In genomic region chr2:212109792-212110680, GRCh38 we compare ENCODE assay signal across 19 cellular contexts.
"Had no signal": no experiment of that assay in that cellular context is flagged by ENCODE, and none has a peak within 500 bp of the region (broad histone marks: within the 10 kb centered on the region; RNA-seq: fewer than 3 reads in every experiment).

No MANE protein-coding gene starts in this region.

- H3K4me1 ChIP-seq: esophagus muscularis mucosa, gastroesophageal sphincter, heart left ventricle, SJSA1, upper lobe of right lung had no signal

- H3K36me3 Mint-ChIP-seq: stimulated activated naive B cell treated with anti-CD40 and anti-IgM and Interleukin-4, amounts not matched to agents 10 μg/mL and 1 μg/mL and 100 μg/mL, for 72 hours had no signal

- H3K4me3 ChIP-seq: coronary artery, esophagus muscularis mucosa, gastroesophageal sphincter, heart left ventricle, SJSA1, upper lobe of right lung had no signal

- DNase-seq: activated CD4-positive, alpha-beta T cell treated with anti-CD3 and anti-CD28 coated beads, Interleukin-2, amount 50 U/mL, for 48 hours; activated naive CD4-positive, alpha-beta T cell treated with anti-CD3 and anti-CD28 coated beads for 36 hours; activated naive CD8-positive, alpha-beta T cell treated with anti-CD3 and anti-CD28 coated beads, Interleukin-2, amount 50 U/mL, for 24 hours; activated T-cell treated with anti-CD3 and anti-CD28 coated beads for 4 hours; brain microvascular endothelial cell; central memory CD4-positive, alpha-beta T cell; effector CD4-positive, alpha-beta T cell; heart left ventricle; mammary epithelial cell; stimulated activated naive B cell treated with anti-CD40 and anti-IgM and Interleukin-4, amounts not matched to agents 10 μg/mL and 1 μg/mL and 100 μg/mL, for 72 hours; T-helper 17 cell; upper lobe of right lung; WERI-Rb-1 had no signal

- H3K4me1 Mint-ChIP-seq: activated naive CD8-positive, alpha-beta T cell treated with anti-CD3 and anti-CD28 coated beads, Interleukin-2, amount 50 U/mL, for 24 hours; stimulated activated naive B cell treated with anti-CD40 and anti-IgM and Interleukin-4, amounts not matched to agents 10 μg/mL and 1 μg/mL and 100 μg/mL, for 72 hours; T-helper 17 cell had no signal

- H3K4me3 Mint-ChIP-seq: activated naive CD4-positive, alpha-beta T cell treated with anti-CD3 and anti-CD28 coated beads for 36 hours; activated naive CD8-positive, alpha-beta T cell treated with anti-CD3 and anti-CD28 coated beads, Interleukin-2, amount 50 U/mL, for 24 hours; neural crest cell; stimulated activated naive B cell treated with anti-CD40 and anti-IgM and Interleukin-4, amounts not matched to agents 10 μg/mL and 1 μg/mL and 100 μg/mL, for 72 hours; T-helper 17 cell had no signal

- H3K27me3 Mint-ChIP-seq: stimulated activated naive B cell treated with anti-CD40 and anti-IgM and Interleukin-4, amounts not matched to agents 10 μg/mL and 1 μg/mL and 100 μg/mL, for 72 hours; T-helper 17 cell had no signal

- ATAC-seq: activated naive CD8-positive, alpha-beta T cell treated with anti-CD3 and anti-CD28 coated beads, Interleukin-2, amount 50 U/mL, for 24 hours; gastroesophageal sphincter; heart left ventricle; left lobe of liver; stimulated activated naive B cell treated with anti-CD40 and anti-IgM and Interleukin-4, amounts not matched to agents 10 μg/mL and 1 μg/mL and 100 μg/mL, for 72 hours; T-helper 17 cell had no signal

- H3K27me3 ChIP-seq: brain microvascular endothelial cell, esophagus muscularis mucosa, gastroesophageal sphincter, heart left ventricle, SJSA1, upper lobe of right lung had no signal

- H3K9me3 ChIP-seq: esophagus muscularis mucosa, gastroesophageal sphincter, heart left ventricle, SJSA1, upper lobe of right lung had no signal

- H3K36me3 ChIP-seq: brain microvascular endothelial cell, esophagus muscularis mucosa, gastroesophageal sphincter, heart left ventricle, SJSA1, upper lobe of right lung, WERI-Rb-1 had no signal

- H3K27ac Mint-ChIP-seq: activated naive CD4-positive, alpha-beta T cell treated with anti-CD3 and anti-CD28 coated beads for 36 hours; activated naive CD8-positive, alpha-beta T cell treated with anti-CD3 and anti-CD28 coated beads, Interleukin-2, amount 50 U/mL, for 24 hours; stimulated activated naive B cell treated with anti-CD40 and anti-IgM and Interleukin-4, amounts not matched to agents 10 μg/mL and 1 μg/mL and 100 μg/mL, for 72 hours; T-helper 17 cell had no signal

- H3K27ac ChIP-seq: brain microvascular endothelial cell, coronary artery, esophagus muscularis mucosa, gastroesophageal sphincter, heart left ventricle, SJSA1, upper lobe of right lung, WERI-Rb-1 had no signal
